Comparison of ENCODE assay signal across 6 cellular contexts in genomic region chr14:98889836-98890185, GRCh38.
"Had no signal": no experiment of that assay in that cellular context is flagged by ENCODE, and none has a peak within 500 bp of the region (broad histone marks: within the 10 kb centered on the region; RNA-seq: fewer than 3 reads in every experiment).

No MANE protein-coding gene starts in this region.

- FAIRE-seq: HepG2 had no signal

- H3K4me2 ChIP-seq: GM23338 had no signal

- DNase-seq: HFFc6 had no signal

- H2AFZ ChIP-seq: GM23338 had no signal

- H3K9me3 ChIP-seq: HAP-1 had no signal

- H3K27ac ChIP-seq: HL-60 had no signal

- H3K4me3 ChIP-seq: GM23338, HAP-1 had no signal

- H3K36me3 ChIP-seq: HAP-1 had no signal

- ATAC-seq: HCT116, HepG2 had no signal
